Comparison of ENCODE assay signal across 8 cellular contexts in the genomic region with DNA sequence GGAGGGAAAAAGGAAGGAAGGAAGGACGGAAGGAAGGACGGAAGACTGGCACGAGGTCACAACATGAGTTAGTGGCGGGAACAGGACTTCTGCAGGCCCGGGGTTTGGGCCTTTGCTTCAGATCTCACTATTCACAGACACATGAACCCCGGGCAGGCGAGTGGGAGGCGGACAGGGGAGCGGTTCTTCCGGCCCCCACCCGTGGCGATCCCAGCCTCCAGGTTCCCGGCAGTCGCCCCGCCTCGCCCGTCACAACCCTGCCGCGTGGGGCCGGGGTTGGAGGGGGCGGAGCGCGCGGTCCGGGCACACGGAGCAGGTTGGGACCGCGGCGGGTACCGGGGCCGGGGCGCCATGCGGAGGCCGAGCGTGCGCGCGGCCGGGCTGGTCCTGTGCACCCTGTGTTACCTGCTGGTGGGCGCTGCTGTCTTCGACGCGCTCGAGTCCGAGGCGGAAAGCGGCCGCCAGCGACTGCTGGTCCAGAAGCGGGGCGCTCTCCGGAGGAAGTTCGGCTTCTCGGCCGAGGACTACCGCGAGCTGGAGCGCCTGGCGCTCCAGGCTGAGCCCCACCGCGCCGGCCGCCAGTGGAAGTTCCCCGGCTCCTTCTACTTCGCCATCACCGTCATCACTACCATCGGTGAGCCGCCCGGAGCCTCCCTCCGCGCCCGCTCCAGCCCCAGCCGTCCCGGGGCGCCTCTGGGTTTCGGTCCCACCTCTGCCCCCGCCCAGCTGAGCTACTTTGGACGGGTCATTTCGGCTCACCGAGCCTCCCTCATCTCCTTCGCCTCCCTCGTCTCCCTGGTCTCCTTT. TPM values are rescaled to one million over a fixed set of nuclear protein-coding genes. Genes with fewer than 3 reads are reported as not detected.
A peak's percentile ranks its signal among the peaks of the same experiment; 100 is the strongest.
DNase-seq lines count a peak whose midpoint lies in the region; ATAC-seq, FAIRE-seq and TF ChIP-seq lines count a peak whose summit lies in the region.

A gene (plus strand): TSS at position 306 of the 807 bp plus-strand sequence. CDS start 46 bp downstream, at position 352.

- peaks cover 6% of the 10 kb centered on the region for H3K4me1 Mint-ChIP-seq in activated CD8-positive, alpha-beta T cell treated with anti-CD3 and anti-CD28 coated beads, Interleukin-2, amount 10 ng/mL, durations not matched to agents 7 days and 5 days (ENCODE audit: low read depth)
- H3K4me1 Mint-ChIP-seq in nephron progenitor cell (peaks cover 29% of the 10 kb centered on the region), type B pancreatic cell (ENCODE audit: unreplicated experiment) (peaks cover 14% of the 10 kb centered on the region)

- no peak within 1 kb of the TSS for H3K27ac ChIP-seq in esophagus (ENCODE audit: low read depth in 2 of 2, low read length in 1 of 2)

- CTCF ChIA-PET in activated CD8-positive, alpha-beta T cell treated with anti-CD3 and anti-CD28 coated beads, Interleukin-2, amount 10 ng/mL, durations not matched to agents 7 days and 5 days (lab: Charles Lee): interaction anchor here (1.1 to 2.1 kb wide), 3 partner anchors 11 to 63 kb away, joined by 3 to 16 read pairs (median 4); no protein-coding TSS in a partner anchor

- DNase-seq in HTR-8/SVneo (ENCODE audit: insufficient read length, low spot score) (no peak), nephron progenitor cell (peak; percentile 62), type B pancreatic cell (ENCODE audit: extremely low spot score, unreplicated experiment) (no peak)
- peak; percentile 28 for DNase-seq in activated CD8-positive, alpha-beta T cell treated with anti-CD3 and anti-CD28 coated beads, Interleukin-2, amount 10 ng/mL, durations not matched to agents 7 days and 5 days

- H3K27me3 Mint-ChIP-seq in activated CD8-positive, alpha-beta T cell treated with anti-CD3 and anti-CD28 coated beads, Interleukin-2, amount 10 ng/mL, durations not matched to agents 7 days and 5 days (ENCODE audit: low read depth): peaks cover 25% of the 10 kb centered on the region
- H3K27me3 Mint-ChIP-seq in nephron progenitor cell (ENCODE audit: low read depth, poor library complexity) (peaks cover 64% of the 10 kb centered on the region), type B pancreatic cell (peaks cover 68% of the 10 kb centered on the region)

- H3K4me3 Mint-ChIP-seq in activated CD8-positive, alpha-beta T cell treated with anti-CD3 and anti-CD28 coated beads, Interleukin-2, amount 10 ng/mL, durations not matched to agents 7 days and 5 days: peak within 1 kb of the TSS; percentile 39
- peak within 1 kb of the TSS; percentile 80 for H3K4me3 Mint-ChIP-seq in nephron progenitor cell
- peak within 1 kb of the TSS; percentile 78 for H3K4me3 Mint-ChIP-seq in type B pancreatic cell

- TF ChIP-seq CTCF in nephron progenitor cell (IDR thresholded peaks at IDR 0.05) (no peak), type B pancreatic cell (conservative IDR thresholded peaks at IDR 0.05) (no peak)

- no peaks in the 10 kb centered on the region for H3K27me3 ChIP-seq in esophagus (ENCODE audit: control insufficient read depth in 1 of 2, insufficient read depth in 2 of 2, low read length in 2 of 2)

- H3K27ac Mint-ChIP-seq in activated CD8-positive, alpha-beta T cell treated with anti-CD3 and anti-CD28 coated beads, Interleukin-2, amount 10 ng/mL, durations not matched to agents 7 days and 5 days: no peak within 1 kb of the TSS
- H3K27ac Mint-ChIP-seq in nephron progenitor cell (no peak within 1 kb of the TSS), type B pancreatic cell (no peak within 1 kb of the TSS)

- H3K36me3 ChIP-seq in esophagus (ENCODE audit: control insufficient read depth in 2 of 2, insufficient read depth in 2 of 2, low read length in 1 of 2): no peaks in the 10 kb centered on the region

- H3K4me3 ChIP-seq in esophagus (ENCODE audit: low read depth in 1 of 2, low read length in 2 of 2): peak within 1 kb of the TSS; percentile 43 to 58

- H3K9me3 ChIP-seq in esophagus (ENCODE audit: control insufficient read depth in 2 of 2, insufficient read depth in 1 of 2, low read depth in 1 of 2, low read length in 1 of 2): no peaks in the 10 kb centered on the region

- FAIRE-seq in HTR-8/SVneo (lab: Jason Lieb, UNC): peak; percentile 75

- POLR2A ChIA-PET in activated CD8-positive, alpha-beta T cell treated with anti-CD3 and anti-CD28 coated beads, Interleukin-2, amount 10 ng/mL, durations not matched to agents 7 days and 5 days (lab: Charles Lee): interaction anchor here (0.6 kb wide), 1 partner anchor 511 kb away, joined by 3 read pairs; no protein-coding TSS in a partner anchor

- peak; percentile 78 for ATAC-seq in activated CD8-positive, alpha-beta T cell treated with anti-CD3 and anti-CD28 coated beads, Interleukin-2, amount 10 ng/mL, durations not matched to agents 7 days and 5 days
- ATAC-seq in GM21723 (IDR thresholded peaks at IDR 0.05; ENCODE audit: unreplicated experiment) (no peak), HG03520 (IDR thresholded peaks at IDR 0.05; ENCODE audit: unreplicated experiment) (no peak), HG02840 (IDR thresholded peaks at IDR 0.05; ENCODE audit: low FRiP score, unreplicated experiment) (no peak)

- H3K9me3 Mint-ChIP-seq in activated CD8-positive, alpha-beta T cell treated with anti-CD3 and anti-CD28 coated beads, Interleukin-2, amount 10 ng/mL, durations not matched to agents 7 days and 5 days (ENCODE audit: insufficient read depth): no peaks in the 10 kb centered on the region
- H3K9me3 Mint-ChIP-seq in nephron progenitor cell: no peaks in the 10 kb centered on the region
- no peaks in the 10 kb centered on the region for H3K9me3 Mint-ChIP-seq in type B pancreatic cell

- H3K4me1 ChIP-seq in esophagus (ENCODE audit: control insufficient read depth in 2 of 2, insufficient read depth in 2 of 2, low read length in 1 of 2): peaks cover 4% of the 10 kb centered on the region in 2 donors

- no peaks in the 10 kb centered on the region for H3K36me3 Mint-ChIP-seq in activated CD8-positive, alpha-beta T cell treated with anti-CD3 and anti-CD28 coated beads, Interleukin-2, amount 10 ng/mL, durations not matched to agents 7 days and 5 days (ENCODE audit: low read depth)
- no peaks in the 10 kb centered on the region for H3K36me3 Mint-ChIP-seq in nephron progenitor cell (ENCODE audit: low read depth)
- H3K36me3 Mint-ChIP-seq in type B pancreatic cell: no peaks in the 10 kb centered on the region

- WGBS in esophagus, 2 donors: 1% methylated on average over 65 to 82 of the region's 82 CpGs

RNA-seq across cellular contexts. Expression of the gene that starts here (rescaled TPM):
- not detected for total RNA-seq in activated CD8-positive, alpha-beta T cell treated with anti-CD3 and anti-CD28 coated beads, Interleukin-2, amount 10 ng/mL, durations not matched to agents 7 days and 5 days
- under 1 TPM; 0.12 to 0.76 TPM for polyA plus RNA-seq in esophagus
- total RNA-seq in type B pancreatic cell (ENCODE audit: low replicate concordance): 0.31 and 0.36 TPM in 2 replicates

Comparison
In these comparisons a context has a peak if more than half of its experiments do, and no peak if none do; other contexts are left out.
1. Peak in DNase-seq and ATAC-seq in activated CD8-positive, alpha-beta T cell treated with anti-CD3 and anti-CD28 coated beads, Interleukin-2, amount 10 ng/mL, durations not matched to agents 7 days and 5 days; RNA of the gene not detected or under 1 TPM.